In genomic region chr3:119600732-119601131, GRCh38 we compare ENCODE assay signal across 8 cellular contexts. TPM values are rescaled to one million over a fixed set of nuclear protein-coding genes. Genes with fewer than 3 reads are reported as not detected.
DNase-seq lines count a peak whose midpoint lies in the region; ATAC-seq and TF ChIP-seq lines count a peak whose summit lies in the region.

No MANE protein-coding gene starts in this region.

- TF ChIP-seq EP300 in gastroesophageal sphincter (IDR thresholded peaks at IDR 0.05): no peak

- H3K27me3 ChIP-seq in gastroesophageal sphincter (no peaks in the 10 kb centered on the region), thyroid gland (no peaks in the 10 kb centered on the region)

- H3K27ac ChIP-seq in gastroesophageal sphincter: no peak overlapping the region
- no peak overlapping the region for H3K27ac ChIP-seq in thyroid gland

- peak; percentile 75 for ATAC-seq in GM18909 (IDR thresholded peaks at IDR 0.05; ENCODE audit: poor library complexity, unreplicated experiment)
- ATAC-seq in HG02981 (IDR thresholded peaks at IDR 0.05; ENCODE audit: unreplicated experiment): peak; percentile 71
- peak; percentile 44 for ATAC-seq in gastroesophageal sphincter

- H3K4me1 ChIP-seq in gastroesophageal sphincter (peaks cover 0 to 9% (median 0%) of the 10 kb centered on the region in 3 donors), thyroid gland (peaks cover 0 to 9% of the 10 kb centered on the region in 2 donors)

- H3K4me3 ChIP-seq in gastroesophageal sphincter (no peak overlapping the region), thyroid gland (replicated peaks in 1 of 3) (no peak overlapping the region)

- DNase-seq in D341Med (ENCODE audit: low spot score) (peak; percentile 79), SW480 (ENCODE audit: low spot score) (peak; percentile 29), thyroid gland (peak; percentile 51 to 54), HK-2 (ENCODE audit: unreplicated experiment) (no peak)
- no peak for DNase-seq in NK-92 treated with Interleukin-12 subunit alpha and Interleukin-12 subunit beta, amount 100 ng/mL, for 24 hours (lab: John Stamatoyannopoulos, UW)

- H3K36me3 ChIP-seq in gastroesophageal sphincter (no peaks in the 10 kb centered on the region), thyroid gland (no peaks in the 10 kb centered on the region)

- TF ChIP-seq POLR2A in gastroesophageal sphincter (IDR thresholded peaks at IDR 0.05) (no peak), thyroid gland (IDR thresholded peaks at IDR 0.05) (no peak)

- no peaks in the 10 kb centered on the region for H3K9me3 ChIP-seq in gastroesophageal sphincter
- no peaks in the 10 kb centered on the region for H3K9me3 ChIP-seq in thyroid gland

- intact Hi-C loops in thyroid gland (cut with DNase I): no loop called here

- TF ChIP-seq CTCF in gastroesophageal sphincter (IDR thresholded peaks at IDR 0.05) (peak in 1 of 4 experiments; percentile 37), thyroid gland (IDR thresholded peaks at IDR 0.05) (peak in 4 of 6 experiments; percentile 26 to 68 (median 56))

- WGBS in gastroesophageal sphincter (ENCODE audit: low coverage in 1 of 2), 2 donors: 67 to 75% methylated on average over 3 to 4 of the region's 5 CpGs
- 40 to 43% methylated on average over 3 to 4 of the region's 5 CpGs for WGBS in thyroid gland, 2 donors

RNA-seq across cellular contexts. Expression of gene PLA1A, which starts 3.0 kb away (rescaled TPM):
- total RNA-seq in gastroesophageal sphincter (1 to 10 TPM in 3 of 4 donors, under 1 TPM in 1; 0.50 to 1.8 (median 1.4) TPM), thyroid gland (1 to 10 TPM; 2.0 to 6.7 (median 3.9) TPM)

RNA-seq across cellular contexts. Expression of gene ADPRH, which starts 21.4 kb away (rescaled TPM):
- total RNA-seq in gastroesophageal sphincter: 10 to 100 TPM; 10.2 to 23.1 (median 15.0) TPM
- total RNA-seq in thyroid gland: 10 to 100 TPM in 3 of 4 donors, 1 to 10 TPM in 1; 8.7 to 16.0 (median 14.5) TPM

RNA-seq across cellular contexts. Expression of gene CD80, which starts 41.3 kb away (rescaled TPM):
- total RNA-seq in gastroesophageal sphincter (under 1 TPM in 1 of 4 donors, not detected in 3; 0.58 TPM), thyroid gland (1 to 10 TPM in 3 of 4 donors, under 1 TPM in 1; 0.83 to 2.3 (median 1.1) TPM)

RNA-seq across cellular contexts. Expression of gene POPDC2, which starts 59.7 kb away (rescaled TPM):
- 10 to 100 TPM; 19.7 to 98.2 (median 67.6) TPM for total RNA-seq in gastroesophageal sphincter
- 1 to 10 TPM; 1.9 to 5.4 (median 4.6) TPM for total RNA-seq in thyroid gland

Comparison
In these comparisons a context has a peak if more than half of its experiments do, and no peak if none do; other contexts are left out.
1. DNase-seq: peak in D341Med (single experiment), SW480 (single experiment) and thyroid gland (2 of 2); none in NK-92 treated with Interleukin-12 subunit alpha and Interleukin-12 subunit beta, amount 100 ng/mL, for 24 hours (single experiment) and HK-2 (single experiment).
2. Peak in every context shown above with its lines, with median percentiles within 50 percentile points of each other: ATAC-seq.